Comparison of ENCODE assay signal across 15 cellular contexts in the genomic region with DNA sequence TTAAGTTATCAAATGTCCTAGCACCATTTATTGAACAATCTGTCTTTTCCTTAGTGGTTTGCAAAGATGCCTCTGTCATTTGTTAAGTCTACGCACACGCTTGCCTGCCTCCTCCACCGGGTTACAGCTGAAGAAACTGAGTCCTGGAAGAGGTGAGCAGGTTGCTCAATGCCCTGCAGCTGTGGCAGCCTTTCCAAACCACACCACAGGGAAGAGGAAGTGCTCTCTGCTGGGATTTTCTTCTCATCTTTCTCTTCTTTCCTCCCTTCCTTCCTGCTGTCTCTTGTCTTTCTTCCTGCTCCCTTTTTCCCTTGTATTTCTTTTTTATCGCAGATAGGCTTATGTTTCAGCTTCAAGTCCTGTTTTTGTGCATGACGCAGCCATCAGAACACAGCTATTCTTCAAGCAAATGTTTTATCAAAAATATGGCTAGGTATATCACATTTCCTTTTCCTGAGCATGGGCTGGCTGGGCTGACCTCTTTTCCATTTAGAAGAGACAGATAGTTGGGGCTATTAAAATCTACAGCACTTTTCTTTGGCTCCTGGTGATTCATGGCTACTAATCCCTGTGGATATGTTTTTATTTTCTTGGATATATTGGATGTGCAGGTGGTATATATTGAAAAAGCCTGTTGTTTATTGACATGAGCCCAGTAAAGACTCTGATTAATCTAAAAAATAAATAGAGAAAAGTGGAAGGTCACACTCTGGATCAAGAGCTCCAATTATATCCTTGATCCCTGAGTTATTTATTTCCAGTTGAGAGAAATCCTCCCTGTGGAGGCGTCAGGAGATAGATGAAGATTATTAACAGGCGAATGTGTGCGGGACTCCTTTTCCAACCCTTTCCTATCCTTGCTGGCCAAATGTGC.
DNase-seq lines count a peak whose midpoint lies in the region; ATAC-seq, FAIRE-seq and TF ChIP-seq lines count a peak whose summit lies in the region.
"Had no signal": no experiment of that assay in that cellular context is flagged by ENCODE, and none has a peak within 500 bp of the region (broad histone marks: within the 10 kb centered on the region; RNA-seq: fewer than 3 reads in every experiment).

No MANE protein-coding gene starts in this region.

- TF ChIP-seq CTCF in H1 (IDR thresholded peaks at IDR 0.05; ENCODE audit: control extremely low read depth in 1 of 3, insufficient read depth in 1 of 3, low read depth in 1 of 3, low read length in 3 of 3) (no peak), neural crest cell (conservative IDR thresholded peaks at IDR 0.05) (no peak), endodermal cell (conservative IDR thresholded peaks at IDR 0.05) (no peak), tibial nerve (IDR thresholded peaks at IDR 0.05) (no peak)

- H3K4ac ChIP-seq in H1 (replicated peaks; ENCODE audit: insufficient read length, low read depth, low read length), result no peak overlapping the region

- no peak for FAIRE-seq in H1 (lab: Jason Lieb, UNC)
- FAIRE-seq: kidney had no signal

- 0 out of 2 replicates have a peak, but pooled peaks cover 8% of the 10 kb centered on the region for H3K4me1 ChIP-seq in GM23248 (ENCODE audit: insufficient read depth)
- 0 out of 7 replicates have a peak, but pooled peaks cover 0 to 1% (median 0%) of the 10 kb centered on the region in 4 experiments for H3K4me1 ChIP-seq in H1 (replicated peaks in 1 of 4; ENCODE audit: control insufficient read depth in 3 of 4, insufficient read depth in 4 of 4, low read length in 3 of 4)
- H3K4me1 ChIP-seq in endodermal cell (ENCODE audit: control insufficient read depth, insufficient read depth, low read length), result no peaks in the 10 kb centered on the region
- H3K4me1 ChIP-seq in tibial nerve, result peaks cover 0 to 33% (median 4%) of the 10 kb centered on the region in 4 donors

- no peak overlapping the region for H2BK12ac ChIP-seq in H1 (ENCODE audit: low read depth, low read length)

- no peak overlapping the region for H3K56ac ChIP-seq in H1 (replicated peaks; ENCODE audit: insufficient read length, low read depth, low read length)

- H4K5ac ChIP-seq in H1 (ENCODE audit: insufficient read length, low read depth, low read length), result no peak overlapping the region

- H2BK20ac ChIP-seq in H1 (ENCODE audit: low read length), result no peak overlapping the region

- no peak for DNase-seq in GM23248
- DNase-seq in OCI-M1 (lab: John Stamatoyannopoulos, UW), result peak; percentile 42
- DNase-seq in H1 (ENCODE audit: low read depth in 1 of 2, low spot score in 2 of 2), result no peak
- DNase-seq in neural crest cell (ENCODE audit: low read depth, low spot score), result no peak
- no peak for DNase-seq in endodermal cell
- DNase-seq in DMS 273 treated with DMSO at 0.1 percent for 48 hours (lab: John Stamatoyannopoulos, UW), result no peak
- no peak for DNase-seq in tibial nerve (ENCODE audit: low spot score in 2 of 2)
- DNase-seq: activated CD4-positive, alpha-beta memory T cell treated with anti-CD3 and anti-CD28 coated beads, Interleukin-2, amount 10 ng/mL, durations not matched to agents 7 days and 5 days; kidney; NCI-H1436; NCI-H226; spleen had no signal

- H3K27me3 Mint-ChIP-seq in neural crest cell (ENCODE audit: low read depth), result no peaks in the 10 kb centered on the region
- H3K27me3 Mint-ChIP-seq in endodermal cell (ENCODE audit: insufficient read depth), result peaks cover 5% of the 10 kb centered on the region

- no peak overlapping the region for H2BK120ac ChIP-seq in H1 (replicated peaks; ENCODE audit: low read depth, low read length)

- TF ChIP-seq POLR2A in H1 (IDR thresholded peaks at IDR 0.05; ENCODE audit: control extremely low read depth in 1 of 2, low read depth in 2 of 2, low read length in 2 of 2) (no peak), tibial nerve (IDR thresholded peaks at IDR 0.05) (no peak)

- H3K9me3 ChIP-seq in GM23248 (ENCODE audit: low read depth) (no peaks in the 10 kb centered on the region), H1 (ENCODE audit: insufficient read depth in 2 of 2, low read depth in 1 of 2, low read length in 1 of 2) (no peaks in the 10 kb centered on the region), endodermal cell (ENCODE audit: control insufficient read depth, low read length) (no peaks in the 10 kb centered on the region), tibial nerve (no peaks in the 10 kb centered on the region)
- H3K9me3 ChIP-seq: spleen had no signal

- in situ Hi-C loops in GM23248 (cut with MboI), result no loop called here

- CTCF ChIA-PET in H1 (lab: Charles Lee; ENCODE audit: partially characterized antibody), result interaction anchor here (0.6 to 1.6 kb wide), 6 partner anchors 10 to 199 kb away, joined by 3 read pairs; no protein-coding TSS in a partner anchor

- TF ChIP-seq RAD21 in H1 (IDR thresholded peaks at IDR 0.05 in 1 of 2, conservative IDR thresholded peaks at IDR 0.05 in 1 of 2; ENCODE audit: low read depth in 2 of 2, low read length in 2 of 2), result no peak

- no peaks in the 10 kb centered on the region for H3K23me2 ChIP-seq in H1 (ENCODE audit: low read depth, low read length)

- no peaks in the 10 kb centered on the region for H3K79me2 ChIP-seq in GM23248 (ENCODE audit: insufficient read depth)
- H3K79me2 ChIP-seq in H1 (ENCODE audit: control insufficient read depth in 1 of 2, insufficient read depth in 2 of 2, low read length in 2 of 2), result no peaks in the 10 kb centered on the region

- no peak overlapping the region for H2BK15ac ChIP-seq in H1 (ENCODE audit: low read length)

- no peak for ATAC-seq in HG03095 (IDR thresholded peaks at IDR 0.05; ENCODE audit: unreplicated experiment)
- ATAC-seq: SK-N-SH treated with all-trans-retinoic acid at 6 μM for 48 hours had no signal

- no peak overlapping the region for H2AK5ac ChIP-seq in H1 (ENCODE audit: low read depth, low read length)

- H3K14ac ChIP-seq in H1 (ENCODE audit: insufficient read length), result no peak overlapping the region

- no peak overlapping the region for H3K18ac ChIP-seq in H1 (ENCODE audit: extremely low read depth, low read length)

- 0 out of 2 replicates have a peak overlapping the region, but pooled peaks have one; percentile 32 for H2AFZ ChIP-seq in GM23248
- peak overlapping the region; percentile 48; the same call in 1 of the 2 replicates for H2AFZ ChIP-seq in H1 (ENCODE audit: low read length)

- H3K9me2 ChIP-seq in GM23248 (ENCODE audit: insufficient read depth), result no peaks in the 10 kb centered on the region

- no peak overlapping the region for H3K4me2 ChIP-seq in GM23248 (ENCODE audit: unreplicated experiment)
- no peak overlapping the region for H3K4me2 ChIP-seq in H1 (ENCODE audit: insufficient read depth in 1 of 2, low read depth in 2 of 2, low read length in 2 of 2)

- H3K36me3 ChIP-seq in GM23248 (ENCODE audit: low read depth) (no peaks in the 10 kb centered on the region), H1 (ENCODE audit: control insufficient read depth in 2 of 4, insufficient read depth in 4 of 4, low read length in 3 of 4) (no peaks in the 10 kb centered on the region), endodermal cell (ENCODE audit: control insufficient read depth, insufficient read depth, low read length) (no peaks in the 10 kb centered on the region), tibial nerve (no peaks in the 10 kb centered on the region)
- H3K36me3 ChIP-seq: spleen had no signal

- H3K23ac ChIP-seq in H1 (ENCODE audit: insufficient read length), result no peak overlapping the region

- no peak overlapping the region for H2BK5ac ChIP-seq in H1 (ENCODE audit: low read depth, low read length)

- H4K8ac ChIP-seq in H1 (ENCODE audit: extremely low read depth, insufficient read depth, low read length), result no peak overlapping the region

- H3K4me1 Mint-ChIP-seq in neural crest cell, result peaks cover 52% of the 10 kb centered on the region
- peaks cover 13% of the 10 kb centered on the region for H3K4me1 Mint-ChIP-seq in endodermal cell
- H3K4me1 Mint-ChIP-seq: activated CD4-positive, alpha-beta memory T cell treated with anti-CD3 and anti-CD28 coated beads, Interleukin-2, amount 10 ng/mL, durations not matched to agents 7 days and 5 days had no signal

- TF ChIP-seq EP300 in H1 (IDR thresholded peaks at IDR 0.05; ENCODE audit: borderline replicate concordance in 1 of 2, low read depth in 2 of 2, low read length in 2 of 2) (no peak), tibial nerve (IDR thresholded peaks at IDR 0.05) (no peak)

- H3K9ac ChIP-seq in GM23248 (peak overlapping the region; percentile 33; the same call in 1 of the 2 replicates), H1 (replicated peaks in 1 of 4; ENCODE audit: extremely low read depth in 1 of 4, low read depth in 3 of 4, low read length in 3 of 4) (no peak overlapping the region), endodermal cell (ENCODE audit: extremely low read depth, low read length, poor library complexity, severe bottlenecking) (no peak overlapping the region)

- no peak overlapping the region for H4K91ac ChIP-seq in H1 (replicated peaks; ENCODE audit: insufficient read length, low read length)

- no peak overlapping the region for H3K4me3 Mint-ChIP-seq in neural crest cell
- no peak overlapping the region for H3K4me3 Mint-ChIP-seq in endodermal cell
- H3K4me3 Mint-ChIP-seq: activated CD4-positive, alpha-beta memory T cell treated with anti-CD3 and anti-CD28 coated beads, Interleukin-2, amount 10 ng/mL, durations not matched to agents 7 days and 5 days; B cell had no signal

- POLR2A ChIA-PET in H1 (lab: Charles Lee; ENCODE audit: partially characterized antibody), result no interaction called here

- H3K36me3 Mint-ChIP-seq in neural crest cell (ENCODE audit: low read depth) (no peaks in the 10 kb centered on the region), endodermal cell (ENCODE audit: low read depth) (no peaks in the 10 kb centered on the region)

- H4K20me1 ChIP-seq in GM23248 (ENCODE audit: insufficient read depth), result no peaks in the 10 kb centered on the region
- H4K20me1 ChIP-seq in H1 (replicated peaks in 1 of 2; ENCODE audit: control insufficient read depth in 1 of 2, insufficient read depth in 2 of 2, low read length in 2 of 2), result no peaks in the 10 kb centered on the region

- no peak overlapping the region for H3K27ac ChIP-seq in GM23248
- no peak overlapping the region for H3K27ac ChIP-seq in H1 (ENCODE audit: low read depth, low read length)
- H3K27ac ChIP-seq in endodermal cell (ENCODE audit: low read depth, low read length), result no peak overlapping the region
- H3K27ac ChIP-seq in tibial nerve, result peak overlapping the region in 2 of 4 donors; percentile 71 to 83
- H3K27ac ChIP-seq: spleen had no signal

- no peaks in the 10 kb centered on the region for H3F3A ChIP-seq in GM23248 (ENCODE audit: insufficient read depth)

- 91 to 94% methylated on average over 8 of the region's 8 CpGs for WGBS in GM23248 (ENCODE audit: low coverage in 1 of 2, low lambda C conversion rate in 2 of 2, missing lambda C conversion rate in 2 of 2), 2 experiments
- WGBS in H1 (ENCODE audit: extremely low coverage in 1 of 2, insufficient coverage in 1 of 2, insufficient read length in 1 of 2, insufficient replicate concordance in 2 of 2, low coverage in 1 of 2, low lambda C conversion rate in 2 of 2, missing lambda C conversion rate in 1 of 2), 2 experiments, result 82% methylated on average over 8 of the region's 8 CpGs; no CpG with 5 or more reads in 1 of the 2 experiments
- WGBS in endodermal cell (ENCODE audit: insufficient coverage in 1 of 2, insufficient read length in 1 of 2), 2 experiments, result 85 to 89% methylated on average over 6 to 8 of the region's 8 CpGs
- WGBS in tibial nerve, 2 donors, result 58 to 61% methylated on average over 8 of the region's 8 CpGs

- no peaks in the 10 kb centered on the region for H3K79me1 ChIP-seq in H1 (ENCODE audit: low read depth, low read length)

- H3K9me3 Mint-ChIP-seq in neural crest cell, result peaks cover 2% of the 10 kb centered on the region
- no peaks in the 10 kb centered on the region for H3K9me3 Mint-ChIP-seq in endodermal cell
- H3K9me3 Mint-ChIP-seq: activated CD4-positive, alpha-beta memory T cell treated with anti-CD3 and anti-CD28 coated beads, Interleukin-2, amount 10 ng/mL, durations not matched to agents 7 days and 5 days had no signal

- 0 out of 2 replicates have a peak, but pooled peaks cover 6% of the 10 kb centered on the region for H3K27me3 ChIP-seq in GM23248 (replicated peaks; ENCODE audit: insufficient read depth)
- no peaks in the 10 kb centered on the region for H3K27me3 ChIP-seq in H1 (replicated peaks in 1 of 4; ENCODE audit: control insufficient read depth in 3 of 4, extremely low read depth in 1 of 4, insufficient read depth in 3 of 4, low read length in 3 of 4)
- peaks cover 5% of the 10 kb centered on the region for H3K27me3 ChIP-seq in endodermal cell (ENCODE audit: control insufficient read depth, insufficient read depth, low read length, poor library complexity, severe bottlenecking)
- no peaks in the 10 kb centered on the region for H3K27me3 ChIP-seq in tibial nerve

- H3K27ac Mint-ChIP-seq in neural crest cell (ENCODE audit: unreplicated experiment) (peak overlapping the region; percentile 81), endodermal cell (no peak overlapping the region)
- H3K27ac Mint-ChIP-seq: activated CD4-positive, alpha-beta memory T cell treated with anti-CD3 and anti-CD28 coated beads, Interleukin-2, amount 10 ng/mL, durations not matched to agents 7 days and 5 days; B cell had no signal

- H3K4me3 ChIP-seq in GM23248 (no peak overlapping the region), H1 (ENCODE audit: extremely low read depth in 1 of 4, insufficient read depth in 2 of 4, low read depth in 3 of 4, low read length in 4 of 4) (no peak overlapping the region), endodermal cell (ENCODE audit: low read length) (no peak overlapping the region), tibial nerve (peak overlapping the region in 2 of 4 donors; percentile 2 to 16)
- H3K4me3 ChIP-seq: spleen had no signal
